Comparison of ENCODE assay signal across 34 cellular contexts in genomic region chr1:53264048-53264447, GRCh38.
"Had no signal": no experiment of that assay in that cellular context is flagged by ENCODE, and none has a peak within 500 bp of the region (broad histone marks: within the 10 kb centered on the region; RNA-seq: fewer than 3 reads in every experiment).

No MANE protein-coding gene starts in this region.

- H3K4me2 ChIP-seq: KMS-11 had no signal

- H3K9ac ChIP-seq: KMS-11 had no signal

- H3K27ac ChIP-seq: KMS-11 had no signal

- H3K27me3 ChIP-seq: MG63 had no signal

- DNase-seq: Karpas-422, Kasumi-1, KG1, MG63, MM.1S, MV-4-11, NCI-H1048, NCI-H1092, NCI-H1092 treated with DMSO at 0.1 percent for 48 hours, NCI-H1105, NCI-H1105 treated with DMSO at 0.1 percent for 48 hours, NCI-H1417, NCI-H1417 treated with DMSO at 0.1 percent for 48 hours, NCI-H1436, NCI-H1436 treated with DMSO at 0.1 percent for 48 hours, NCI-H146, NCI-H1694, NCI-H1694 treated with DMSO at 0.1 percent for 48 hours, NCI-H187, NCI-H187 treated with DMSO at 0.1 percent for 48 hours, NCI-H1930, NCI-H2029, NCI-H2029 treated with DMSO at 0.1 percent for 48 hours, NCI-H2081, NCI-H2081 treated with DMSO at 0.1 percent for 48 hours, NCI-H2107, NCI-H2171, NCI-H2171 treated with DMSO at 0.1 percent for 48 hours, NCI-H2227 treated with DMSO at 0.1 percent for 48 hours, NCI-H226, NCI-H345, NCI-H446, NCI-H446 treated with DMSO at 0.1 percent for 48 hours had no signal

- H3K9me3 ChIP-seq: MG63 had no signal

- H3K4me3 ChIP-seq: MG63 had no signal
